ENCODE assay signal across 30 cellular contexts in the genomic region with DNA sequence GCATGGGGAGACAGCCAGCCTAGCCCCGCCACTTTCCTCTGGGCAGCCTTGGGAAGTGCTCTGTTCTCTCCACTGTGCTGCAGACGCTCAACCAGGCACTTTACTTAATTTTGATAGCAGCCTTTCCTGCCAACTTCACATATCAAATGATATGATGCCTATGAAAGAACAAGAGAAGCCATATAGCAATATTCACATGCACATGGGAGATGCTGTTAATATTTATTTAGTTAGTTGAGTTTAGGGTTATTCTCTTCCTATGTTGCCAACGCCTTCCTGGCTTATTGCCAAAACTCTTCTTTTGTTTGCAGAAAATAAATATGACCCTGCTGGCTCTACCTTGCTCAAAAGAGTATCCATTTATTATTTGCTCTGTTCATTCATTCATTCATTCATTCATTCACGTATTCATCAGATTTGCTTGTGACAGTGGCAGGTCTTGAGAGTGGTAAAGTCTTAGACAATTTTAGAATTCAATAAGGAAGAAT.
A peak's percentile ranks its signal among the peaks of the same experiment; 100 is the strongest.
DNase-seq lines count a peak whose midpoint lies in the region; ATAC-seq, FAIRE-seq and TF ChIP-seq lines count a peak whose summit lies in the region.
"Had no signal": no experiment of that assay in that cellular context is flagged by ENCODE, and none has a peak within 500 bp of the region (broad histone marks: within the 10 kb centered on the region; RNA-seq: fewer than 3 reads in every experiment).

No MANE protein-coding gene starts in this region.

- dilution Hi-C loops in mammary epithelial cell (cut with HindIII; ENCODE audit: low sequenced_read_pairs) (no loop called here), endothelial cell of umbilical vein (cut with MboI; ENCODE audit: extremely low pct_ligation_motif_present, low sequenced_read_pairs) (no loop called here)

- H3K9me1 ChIP-seq in endothelial cell of umbilical vein (replicated peaks; ENCODE audit: control insufficient read depth, extremely low read depth, insufficient read depth, low read length): no peaks in the 10 kb centered on the region

- no peaks in the 10 kb centered on the region for H4K20me1 ChIP-seq in mammary epithelial cell (ENCODE audit: insufficient read depth, low read length)
- H4K20me1 ChIP-seq in endothelial cell of umbilical vein (replicated peaks; ENCODE audit: control insufficient read depth, extremely low read depth, insufficient read depth, low read length): no peaks in the 10 kb centered on the region

- no peaks in the 10 kb centered on the region for H3K4me1 ChIP-seq in mammary epithelial cell (ENCODE audit: insufficient read depth, low read length)
- H3K4me1 ChIP-seq in endothelial cell of umbilical vein (ENCODE audit: control insufficient read depth, extremely low read depth, insufficient read depth, low read length): no peaks in the 10 kb centered on the region
- H3K4me1 ChIP-seq: parathyroid adenoma had no signal

- no peak overlapping the region for H3K27ac Mint-ChIP-seq in MCF 10A (ENCODE audit: low read depth, unreplicated experiment)
- H3K27ac Mint-ChIP-seq in stimulated activated memory B cell treated with anti-CD40 and anti-IgM and Interleukin-4, amounts not matched to agents 10 μg/mL and 1 μg/mL and 100 μg/mL, for 72 hours: no peak overlapping the region
- H3K27ac Mint-ChIP-seq: activated B cell treated with CpG ODN at 0.5 μM for 24 hours; activated CD8-positive, alpha-beta memory T cell treated with anti-CD3 and anti-CD28 coated beads, Interleukin-2, amount 10 ng/mL, durations not matched to agents 7 days and 5 days; CD4-positive, alpha-beta memory T cell had no signal

- H3K27me3 ChIP-seq in mammary epithelial cell (ENCODE audit: insufficient read depth, low read length): peaks cover 7% of the 10 kb centered on the region
- peaks cover 2 to 3% of the 10 kb centered on the region in 2 experiments for H3K27me3 ChIP-seq in endothelial cell of umbilical vein (ENCODE audit: control insufficient read depth in 2 of 2, insufficient read depth in 2 of 2, low read length in 2 of 2)

- in situ Hi-C loops in mammary epithelial cell (cut with MboI; ENCODE audit: low sequenced_read_pairs in 2 of 2): loop anchor here in 1 of 2 donors (25.0 kb wide), 1 partner anchor 794 kb away; no protein-coding TSS in a partner anchor

- H3K79me2 ChIP-seq in mammary epithelial cell (ENCODE audit: insufficient read depth, low read length) (no peaks in the 10 kb centered on the region), endothelial cell of umbilical vein (ENCODE audit: control insufficient read depth, insufficient read depth, low read length) (no peaks in the 10 kb centered on the region)
- H3K79me2 ChIP-seq: parathyroid adenoma had no signal

- TF ChIP-seq POLR2A in endothelial cell of umbilical vein (IDR thresholded peaks at IDR 0.05; ENCODE audit: low read depth, low read length): no peak

- FAIRE-seq in endothelial cell of umbilical vein (lab: Jason Lieb, UNC): no peak
- FAIRE-seq: astrocyte, GM12892, islet of Langerhans had no signal

- H3K36me3 Mint-ChIP-seq in MCF 10A (ENCODE audit: insufficient read depth, unreplicated experiment): no peaks in the 10 kb centered on the region
- no peaks in the 10 kb centered on the region for H3K36me3 Mint-ChIP-seq in stimulated activated memory B cell treated with anti-CD40 and anti-IgM and Interleukin-4, amounts not matched to agents 10 μg/mL and 1 μg/mL and 100 μg/mL, for 72 hours
- H3K36me3 Mint-ChIP-seq: activated CD8-positive, alpha-beta memory T cell treated with anti-CD3 and anti-CD28 coated beads, Interleukin-2, amount 10 ng/mL, durations not matched to agents 7 days and 5 days; CD4-positive, alpha-beta memory T cell had no signal

- BruUV-seq in MCF 10A (replicated peaks; lab: Mats Ljungman, UMichigan) (no TSS peak), mammary epithelial cell (replicated peaks; lab: Mats Ljungman, UMichigan) (no TSS peak), endothelial cell of umbilical vein (replicated peaks; lab: Mats Ljungman, UMichigan) (no TSS peak)

- no peak for ATAC-seq in stimulated activated memory B cell treated with anti-CD40 and anti-IgM and Interleukin-4, amounts not matched to agents 10 μg/mL and 1 μg/mL and 100 μg/mL, for 72 hours
- no peak for ATAC-seq in HG02588 (IDR thresholded peaks at IDR 0.05; ENCODE audit: unreplicated experiment)
- ATAC-seq: activated CD8-positive, alpha-beta memory T cell treated with anti-CD3 and anti-CD28 coated beads, Interleukin-2, amount 10 ng/mL, durations not matched to agents 7 days and 5 days; stimulated activated naive CD8-positive, alpha-beta T cell treated with anti-CD3 and anti-CD28 coated beads, Interleukin-15, amount 100 ng/mL, for 72 hours had no signal

- H2AFZ ChIP-seq in mammary epithelial cell (ENCODE audit: low read depth, low read length): no peak overlapping the region
- H2AFZ ChIP-seq in endothelial cell of umbilical vein (ENCODE audit: low read depth, low read length): no peak overlapping the region
- H2AFZ ChIP-seq: parathyroid adenoma had no signal

- WGBS in mammary epithelial cell (ENCODE audit: low coverage, missing lambda C conversion rate): 46% methylated on average over 4 of the region's 4 CpGs

- H3K27ac ChIP-seq in mammary epithelial cell (ENCODE audit: insufficient read depth, low read depth, low read length) (no peak overlapping the region), endothelial cell of umbilical vein (ENCODE audit: insufficient read depth, low read depth, low read length) (no peak overlapping the region)
- H3K27ac ChIP-seq: parathyroid adenoma, thoracic aorta had no signal

- H3K27me3 Mint-ChIP-seq in MCF 10A (ENCODE audit: insufficient read depth, unreplicated experiment): peaks cover 18% of the 10 kb centered on the region
- no peaks in the 10 kb centered on the region for H3K27me3 Mint-ChIP-seq in stimulated activated memory B cell treated with anti-CD40 and anti-IgM and Interleukin-4, amounts not matched to agents 10 μg/mL and 1 μg/mL and 100 μg/mL, for 72 hours
- H3K27me3 Mint-ChIP-seq: activated B cell treated with CpG ODN at 0.5 μM for 24 hours; activated CD8-positive, alpha-beta memory T cell treated with anti-CD3 and anti-CD28 coated beads, Interleukin-2, amount 10 ng/mL, durations not matched to agents 7 days and 5 days; stimulated activated naive CD8-positive, alpha-beta T cell treated with anti-CD3 and anti-CD28 coated beads, Interleukin-15, amount 100 ng/mL, for 72 hours had no signal

- H3K4me3 ChIP-seq in mammary epithelial cell (replicated peaks in 1 of 3; ENCODE audit: insufficient read depth in 1 of 3, low read depth in 2 of 3, low read length in 3 of 3) (no peak overlapping the region), endothelial cell of umbilical vein (replicated peaks in 1 of 3; ENCODE audit: insufficient read depth in 1 of 3, low read depth in 1 of 3, low read length in 3 of 3) (no peak overlapping the region)
- H3K4me3 ChIP-seq: smooth muscle cell, thoracic aorta had no signal

- H3K9ac ChIP-seq in mammary epithelial cell (ENCODE audit: insufficient read depth, low read length): no peak overlapping the region
- no peak overlapping the region for H3K9ac ChIP-seq in endothelial cell of umbilical vein (replicated peaks; ENCODE audit: extremely low read depth, insufficient read depth, low read length)
- H3K9ac ChIP-seq: parathyroid adenoma had no signal

- CTCF ChIA-PET in MCF 10A (lab: Yijun Ruan, JAX): no interaction called here
- CTCF ChIA-PET in mammary epithelial cell (lab: Charles Lee; ENCODE audit: low non-redundant PET): no interaction called here
- CTCF ChIA-PET in endothelial cell of umbilical vein (lab: Charles Lee): interaction anchor here (1.2 kb wide), 1 partner anchor 14 kb away, joined by 3 read pairs; no protein-coding TSS in a partner anchor

- H3K4me3 Mint-ChIP-seq in MCF 10A (ENCODE audit: unreplicated experiment): no peak overlapping the region
- H3K4me3 Mint-ChIP-seq in stimulated activated memory B cell treated with anti-CD40 and anti-IgM and Interleukin-4, amounts not matched to agents 10 μg/mL and 1 μg/mL and 100 μg/mL, for 72 hours: no peak overlapping the region
- H3K4me3 Mint-ChIP-seq: activated B cell treated with CpG ODN at 0.5 μM for 24 hours; activated CD8-positive, alpha-beta memory T cell treated with anti-CD3 and anti-CD28 coated beads, Interleukin-2, amount 10 ng/mL, durations not matched to agents 7 days and 5 days; CD4-positive, alpha-beta memory T cell; stimulated activated naive CD8-positive, alpha-beta T cell treated with anti-CD3 and anti-CD28 coated beads, Interleukin-15, amount 100 ng/mL, for 72 hours had no signal

- no peak overlapping the region for H3K4me2 ChIP-seq in mammary epithelial cell (ENCODE audit: insufficient read depth, low read depth, low read length)
- H3K4me2 ChIP-seq in endothelial cell of umbilical vein (ENCODE audit: insufficient read depth, low read length): no peak overlapping the region
- H3K4me2 ChIP-seq: smooth muscle cell had no signal

- DNase-seq in MCF 10A (ENCODE audit: unreplicated experiment) (peak; percentile 25), mammary epithelial cell (no peak), NCI-H146 (lab: John Stamatoyannopoulos, UW) (peak; percentile 90), endothelial cell of umbilical vein (ENCODE audit: low read depth, low spot score) (peak; percentile 26), DMS79 (lab: John Stamatoyannopoulos, UW) (no peak)
- DNase-seq: activated B cell treated with CpG ODN at 0.5 μM for 24 hours; activated CD4-positive, alpha-beta T cell treated with anti-CD3 and anti-CD28 coated beads, Interleukin-2, amount 50 U/mL, for 4 hours; activated CD8-positive, alpha-beta memory T cell treated with anti-CD3 and anti-CD28 coated beads, Interleukin-2, amount 10 ng/mL, durations not matched to agents 7 days and 5 days; activated T-cell treated with anti-CD3 and anti-CD28 coated beads, Interleukin-2, amount 50 U/mL, for 48 hours; caudate nucleus; CD4-positive, alpha-beta memory T cell; cortex of kidney; DMS 273 treated with DMSO at 0.1 percent for 48 hours; HCEC 1CT; Karpas-422; NCI-H187; NCI-H526 treated with DMSO at 0.1 percent for 48 hours; retina; RPMI8226; stimulated activated CD4-positive, alpha-beta T cell treated with anti-CD3 and anti-CD28 coated beads, Interleukin-1b, Interleukin-23, amount 100 ng/mL, for 48 hours; stimulated activated naive CD8-positive, alpha-beta T cell treated with anti-CD3 and anti-CD28 coated beads, Interleukin-15, amount 100 ng/mL, for 72 hours; T-helper 1 cell had no signal

- POLR2A ChIA-PET in MCF 10A (lab: Yijun Ruan, JAX) (no interaction called here), endothelial cell of umbilical vein (lab: Charles Lee) (no interaction called here)

- H3K9me3 ChIP-seq in mammary epithelial cell (replicated peaks; ENCODE audit: insufficient read depth, low read length) (no peaks in the 10 kb centered on the region), endothelial cell of umbilical vein (replicated peaks; ENCODE audit: control insufficient read depth, insufficient read depth, low read length) (no peaks in the 10 kb centered on the region)
- H3K9me3 ChIP-seq: thoracic aorta had no signal

- no peak for TF ChIP-seq CTCF in MCF 10A (IDR thresholded peaks at IDR 0.05; ENCODE audit: unreplicated experiment)
- TF ChIP-seq CTCF in mammary epithelial cell (conservative IDR thresholded peaks at IDR 0.05 in 1 of 2, IDR thresholded peaks at IDR 0.05 in 1 of 2; ENCODE audit: extremely low read depth in 1 of 2, insufficient read depth in 1 of 2, low read depth in 1 of 2, low read length in 2 of 2): no peak
- TF ChIP-seq CTCF in endothelial cell of umbilical vein (IDR thresholded peaks at IDR 0.05; ENCODE audit: extremely low read depth in 1 of 2, insufficient read depth in 1 of 2, low read depth in 1 of 2, low read length in 2 of 2): no peak

- intact Hi-C loops in MCF 10A (cut with micrococcal nuclease): no loop called here
- intact Hi-C loops in mammary epithelial cell (cut with micrococcal nuclease): no loop called here
- intact Hi-C loops in endothelial cell of umbilical vein (cut with micrococcal nuclease): no loop called here

- no peaks in the 10 kb centered on the region for H3K4me1 Mint-ChIP-seq in MCF 10A (ENCODE audit: insufficient read depth, unreplicated experiment)
- H3K4me1 Mint-ChIP-seq in stimulated activated memory B cell treated with anti-CD40 and anti-IgM and Interleukin-4, amounts not matched to agents 10 μg/mL and 1 μg/mL and 100 μg/mL, for 72 hours: no peaks in the 10 kb centered on the region
- H3K4me1 Mint-ChIP-seq: activated B cell treated with CpG ODN at 0.5 μM for 24 hours; activated CD8-positive, alpha-beta memory T cell treated with anti-CD3 and anti-CD28 coated beads, Interleukin-2, amount 10 ng/mL, durations not matched to agents 7 days and 5 days; CD4-positive, alpha-beta memory T cell; stimulated activated naive CD8-positive, alpha-beta T cell treated with anti-CD3 and anti-CD28 coated beads, Interleukin-15, amount 100 ng/mL, for 72 hours had no signal

- no peaks in the 10 kb centered on the region for H3K36me3 ChIP-seq in mammary epithelial cell (ENCODE audit: insufficient read depth, low read length)
- no peaks in the 10 kb centered on the region for H3K36me3 ChIP-seq in endothelial cell of umbilical vein (ENCODE audit: control insufficient read depth in 2 of 2, extremely low read depth in 1 of 2, insufficient read depth in 2 of 2, low read length in 2 of 2)
- H3K36me3 ChIP-seq: thoracic aorta had no signal

- no peaks in the 10 kb centered on the region for H3K9me3 Mint-ChIP-seq in MCF 10A (ENCODE audit: unreplicated experiment)
- H3K9me3 Mint-ChIP-seq in stimulated activated memory B cell treated with anti-CD40 and anti-IgM and Interleukin-4, amounts not matched to agents 10 μg/mL and 1 μg/mL and 100 μg/mL, for 72 hours: peaks cover 10% of the 10 kb centered on the region
- H3K9me3 Mint-ChIP-seq: activated B cell treated with CpG ODN at 0.5 μM for 24 hours; stimulated activated naive CD8-positive, alpha-beta T cell treated with anti-CD3 and anti-CD28 coated beads, Interleukin-15, amount 100 ng/mL, for 72 hours had no signal

Comparison
In these comparisons a context has a peak if more than half of its experiments do, and no peak if none do; other contexts are left out.
1. DNase-seq: peak in MCF 10A (single experiment), NCI-H146 (single experiment) and endothelial cell of umbilical vein (single experiment); none in mammary epithelial cell (single experiment) and DMS79 (single experiment).